18 cellular contexts compared by ENCODE assay signal in genomic region chr16:324201-324450, GRCh38.
DNase-seq lines count a peak whose midpoint lies in the region; ATAC-seq and TF ChIP-seq lines count a peak whose summit lies in the region.
"Had no signal": no experiment of that assay in that cellular context is flagged by ENCODE, and none has a peak within 500 bp of the region (broad histone marks: within the 10 kb centered on the region; RNA-seq: fewer than 3 reads in every experiment).

No MANE protein-coding gene starts in this region.

- peaks cover 8% of the 10 kb centered on the region for H3K36me3 Mint-ChIP-seq in activated naive CD4-positive, alpha-beta T cell treated with anti-CD3 and anti-CD28 coated beads, Interleukin-2, amount 10 ng/mL, durations not matched to agents 7 days and 5 days
- H3K36me3 Mint-ChIP-seq in dendritic cell treated with granulocyte-macrophage colony-stimulating factor and Interleukin-4, amounts not matched to agents 40 ng/mL and 50 ng/mL, for 4 days (ENCODE audit: low read depth) = peaks cover 53% of the 10 kb centered on the region
- H3K36me3 Mint-ChIP-seq in stimulated activated memory B cell treated with anti-CD40 and anti-IgM and Interleukin-4, amounts not matched to agents 10 μg/mL and 1 μg/mL and 100 μg/mL, for 72 hours = peaks cover 7% of the 10 kb centered on the region

- H3K4me1 Mint-ChIP-seq in activated naive CD4-positive, alpha-beta T cell treated with anti-CD3 and anti-CD28 coated beads, Interleukin-2, amount 10 ng/mL, durations not matched to agents 7 days and 5 days = peaks cover 62% of the 10 kb centered on the region
- peaks cover 53% of the 10 kb centered on the region for H3K4me1 Mint-ChIP-seq in dendritic cell treated with granulocyte-macrophage colony-stimulating factor and Interleukin-4, amounts not matched to agents 40 ng/mL and 50 ng/mL, for 4 days (ENCODE audit: low read depth)
- H3K4me1 Mint-ChIP-seq in stimulated activated memory B cell treated with anti-CD40 and anti-IgM and Interleukin-4, amounts not matched to agents 10 μg/mL and 1 μg/mL and 100 μg/mL, for 72 hours = peaks cover 52% of the 10 kb centered on the region

- DNase-seq in activated naive CD4-positive, alpha-beta T cell treated with anti-CD3 and anti-CD28 coated beads, Interleukin-2, amount 10 ng/mL, durations not matched to agents 7 days and 5 days = no peak
- DNase-seq in activated naive CD4-positive, alpha-beta T cell treated with anti-CD3 and anti-CD28 coated beads, Interleukin-2, amount 50 U/mL, for 16 hours = no peak
- DNase-seq in HEK293T (ENCODE audit: extremely low spot score) (no peak), islet precursor cell (no peak), superior temporal gyrus (ENCODE audit: extremely low spot score) (no peak)
- no peak for DNase-seq in effector CD8-positive, alpha-beta T cell (lab: John Stamatoyannopoulos, UW)
- DNase-seq: activated CD8-positive, alpha-beta memory T cell treated with anti-CD3 and anti-CD28 coated beads for 24 hours; aorta; cerebellar nuclear complex; glutamatergic neuron; left ventricle myocardium superior; NCI-H187 treated with DMSO at 0.1 percent for 48 hours; NCI-H446 treated with DMSO at 0.1 percent for 48 hours; stimulated activated CD4-positive, alpha-beta T cell treated with anti-CD3 and anti-CD28 coated beads, Interleukin-12 subunit alpha, Interleukin-12 subunit beta, amount 100 ng/mL, for 4 hours; testis; WERI-Rb-1 had no signal

- H3K27ac Mint-ChIP-seq in activated naive CD4-positive, alpha-beta T cell treated with anti-CD3 and anti-CD28 coated beads, Interleukin-2, amount 10 ng/mL, durations not matched to agents 7 days and 5 days = peak overlapping the region; percentile 65
- H3K27ac Mint-ChIP-seq in dendritic cell treated with granulocyte-macrophage colony-stimulating factor and Interleukin-4, amounts not matched to agents 40 ng/mL and 50 ng/mL, for 4 days = peak overlapping the region; percentile 79
- peak overlapping the region; percentile 60 for H3K27ac Mint-ChIP-seq in stimulated activated memory B cell treated with anti-CD40 and anti-IgM and Interleukin-4, amounts not matched to agents 10 μg/mL and 1 μg/mL and 100 μg/mL, for 72 hours

- ATAC-seq in stimulated activated memory B cell treated with anti-CD40 and anti-IgM and Interleukin-4, amounts not matched to agents 10 μg/mL and 1 μg/mL and 100 μg/mL, for 72 hours = no peak

- peaks cover 23% of the 10 kb centered on the region for H3K27me3 Mint-ChIP-seq in activated naive CD4-positive, alpha-beta T cell treated with anti-CD3 and anti-CD28 coated beads, Interleukin-2, amount 10 ng/mL, durations not matched to agents 7 days and 5 days
- H3K27me3 Mint-ChIP-seq in dendritic cell treated with granulocyte-macrophage colony-stimulating factor and Interleukin-4, amounts not matched to agents 40 ng/mL and 50 ng/mL, for 4 days = no peaks in the 10 kb centered on the region
- no peaks in the 10 kb centered on the region for H3K27me3 Mint-ChIP-seq in stimulated activated memory B cell treated with anti-CD40 and anti-IgM and Interleukin-4, amounts not matched to agents 10 μg/mL and 1 μg/mL and 100 μg/mL, for 72 hours

- no peaks in the 10 kb centered on the region for H3K9me3 Mint-ChIP-seq in activated naive CD4-positive, alpha-beta T cell treated with anti-CD3 and anti-CD28 coated beads, Interleukin-2, amount 10 ng/mL, durations not matched to agents 7 days and 5 days
- no peaks in the 10 kb centered on the region for H3K9me3 Mint-ChIP-seq in dendritic cell treated with granulocyte-macrophage colony-stimulating factor and Interleukin-4, amounts not matched to agents 40 ng/mL and 50 ng/mL, for 4 days
- H3K9me3 Mint-ChIP-seq in stimulated activated memory B cell treated with anti-CD40 and anti-IgM and Interleukin-4, amounts not matched to agents 10 μg/mL and 1 μg/mL and 100 μg/mL, for 72 hours = no peaks in the 10 kb centered on the region

- POLR2A ChIA-PET in HEK293T (lab: Yijun Ruan, JAX) = no interaction called here

- intact Hi-C loops in dendritic cell treated with granulocyte-macrophage colony-stimulating factor and Interleukin-4, amounts not matched to agents 40 ng/mL and 50 ng/mL, for 4 days (cut with micrococcal nuclease) = no loop called here

- H3K4me3 Mint-ChIP-seq in activated naive CD4-positive, alpha-beta T cell treated with anti-CD3 and anti-CD28 coated beads, Interleukin-2, amount 10 ng/mL, durations not matched to agents 7 days and 5 days = no peak overlapping the region
- peak overlapping the region; percentile 76 for H3K4me3 Mint-ChIP-seq in dendritic cell treated with granulocyte-macrophage colony-stimulating factor and Interleukin-4, amounts not matched to agents 40 ng/mL and 50 ng/mL, for 4 days
- H3K4me3 Mint-ChIP-seq in stimulated activated memory B cell treated with anti-CD40 and anti-IgM and Interleukin-4, amounts not matched to agents 10 μg/mL and 1 μg/mL and 100 μg/mL, for 72 hours = no peak overlapping the region

- CTCF ChIA-PET in activated naive CD4-positive, alpha-beta T cell treated with anti-CD3 and anti-CD28 coated beads, Interleukin-2, amount 10 ng/mL, durations not matched to agents 7 days and 5 days (lab: Charles Lee) = no interaction called here
- CTCF ChIA-PET in HEK293T (lab: Yijun Ruan, JAX) = no interaction called here

TF ChIP-seq in HEK293T, 16 proteins besides CTCF, POLR2A, EP300 and RAD21:
- no peak for TF ChIP-seq FOXM1 (IDR thresholded peaks at IDR 0.05; ENCODE audit: borderline replicate concordance)
- TF ChIP-seq HDGF (IDR thresholded peaks at IDR 0.05; ENCODE audit: borderline replicate concordance) = no peak
- TF ChIP-seq L3MBTL2 (conservative IDR thresholded peaks at IDR 0.05) = peak; percentile 34; the same call in 1 of the 2 replicates
